In the genomic region with DNA sequence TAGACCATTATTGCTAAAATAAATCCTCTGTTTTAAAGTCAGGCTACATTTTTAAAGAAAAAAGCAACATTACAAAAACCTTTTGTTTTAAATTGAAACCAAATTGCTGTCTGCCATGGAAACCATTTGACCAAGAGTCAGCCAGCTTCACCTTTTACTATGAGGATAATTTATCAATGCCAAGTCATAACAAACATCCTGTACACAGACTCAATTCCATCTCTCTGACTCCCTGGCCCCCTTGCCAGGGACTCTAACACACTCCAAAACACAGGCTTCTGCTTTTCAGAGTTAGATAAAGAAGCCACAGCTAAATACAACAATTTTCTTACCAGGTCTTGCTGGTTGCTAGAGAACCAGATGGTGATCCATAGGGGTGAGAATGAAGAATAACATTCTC, we compare ENCODE assay signal across 11 cellular contexts.
DNase-seq lines count a peak whose midpoint lies in the region; ATAC-seq, FAIRE-seq and TF ChIP-seq lines count a peak whose summit lies in the region.
"Had no signal": no experiment of that assay in that cellular context is flagged by ENCODE, and none has a peak within 500 bp of the region (broad histone marks: within the 10 kb centered on the region; RNA-seq: fewer than 3 reads in every experiment).

No MANE protein-coding gene starts in this region.

- DNase-seq in NCI-H1092 treated with DMSO at 0.1 percent for 48 hours (lab: John Stamatoyannopoulos, UW) (peak; percentile 71), NCI-H1092 (lab: John Stamatoyannopoulos, UW) (no peak), ascending aorta (ENCODE audit: low spot score in 2 of 2) (no peak), tibial artery (no peak), colonic mucosa (no peak)
- DNase-seq in stimulated activated naive CD4-positive, alpha-beta T cell (lab: John Stamatoyannopoulos, UW) = no peak
- DNase-seq: adrenal gland, heart right ventricle, MM.1S had no signal

- H3K27ac ChIP-seq in ascending aorta = peak overlapping the region; percentile 64 to 72
- H3K27ac ChIP-seq in tibial artery = peak overlapping the region; percentile 53 to 65
- H3K27ac ChIP-seq in colonic mucosa = no peak overlapping the region
- H3K27ac ChIP-seq: adrenal gland had no signal

- no peak for TF ChIP-seq CTCF in ascending aorta (IDR thresholded peaks at IDR 0.05)
- no peak for TF ChIP-seq CTCF in tibial artery (IDR thresholded peaks at IDR 0.05)
- no peak for TF ChIP-seq CTCF in colonic mucosa (IDR thresholded peaks at IDR 0.05)

- peak; percentile 43 for FAIRE-seq in islet of Langerhans (lab: Jason Lieb, UNC)

- H3K4me1 ChIP-seq in ascending aorta (peaks cover 10 to 47% of the 10 kb centered on the region in 2 donors), tibial artery (peaks cover 0 to 40% (median 17%) of the 10 kb centered on the region in 4 donors), colonic mucosa (no peaks in the 10 kb centered on the region)

- H3K27me3 ChIP-seq in ascending aorta = no peaks in the 10 kb centered on the region
- H3K27me3 ChIP-seq in tibial artery = no peaks in the 10 kb centered on the region
- no peaks in the 10 kb centered on the region for H3K27me3 ChIP-seq in colonic mucosa
- H3K27me3 ChIP-seq: adrenal gland, heart right ventricle had no signal

- H3K36me3 ChIP-seq in ascending aorta (no peaks in the 10 kb centered on the region), tibial artery (no peaks in the 10 kb centered on the region), colonic mucosa (no peaks in the 10 kb centered on the region)
- H3K36me3 ChIP-seq: adrenal gland had no signal

- no peak overlapping the region for H3K9ac ChIP-seq in colonic mucosa (ENCODE audit: low read depth in 2 of 2, low read length in 2 of 2)

- H3K9me3 ChIP-seq in ascending aorta = no peaks in the 10 kb centered on the region
- no peaks in the 10 kb centered on the region for H3K9me3 ChIP-seq in tibial artery
- no peaks in the 10 kb centered on the region for H3K9me3 ChIP-seq in colonic mucosa
- H3K9me3 ChIP-seq: adrenal gland, heart right ventricle had no signal

- H3K4me3 ChIP-seq in ascending aorta (peak overlapping the region; percentile 14 to 15), tibial artery (no peak overlapping the region), colonic mucosa (no peak overlapping the region)
- H3K4me3 ChIP-seq: adrenal gland, heart right ventricle had no signal

- intact Hi-C loops in ascending aorta (cut with DNase I) (no loop called here), tibial artery (cut with DNase I; ENCODE audit: low total_unique reads) (no loop called here), colonic mucosa (cut with DNase I) (no loop called here)

- ATAC-seq in GM21390 (IDR thresholded peaks at IDR 0.05; ENCODE audit: unreplicated experiment) = no peak

Comparison
In these comparisons a context has a peak if more than half of its experiments do, and no peak if none do; other contexts are left out.
1. H3K4me3 ChIP-seq: peak in ascending aorta (2 of 2); none in tibial artery (0 of 2) and colonic mucosa (single experiment).